In genomic region chr17:76726766-76727718, GRCh38 we compare ENCODE assay signal across 1 cellular context.
TF ChIP-seq lines count a peak whose summit lies in the region.

METTL23 (plus strand) TSS chr17:76726839; CDS start chr17:76729711, 2,872 bp downstream.

TF ChIP-seq in K562, 482 proteins besides CTCF, POLR2A, EP300 and RAD21 (continued from another document and continues in another):
- TF ChIP-seq ZNF407 (IDR thresholded peaks at IDR 0.05; ENCODE audit: low read depth) (no peak), ZKSCAN3 (CRISPR knock-in tag; IDR thresholded peaks at IDR 0.05) (no peak), CC2D1A (IDR thresholded peaks at IDR 0.05) (no peak), MEF2A (IDR thresholded peaks at IDR 0.05; ENCODE audit: control insufficient read depth, low read depth, low read length) (no peak), HDAC2 (IDR thresholded peaks at IDR 0.05) (peak; percentile 46; the same call in 1 of the 2 replicates), MTA3 (IDR thresholded peaks at IDR 0.05; ENCODE audit: borderline replicate concordance) (peak; percentile 28; the same call in 1 of the 2 replicates), ESRRB (CRISPR knock-in tag; IDR thresholded peaks at IDR 0.05; ENCODE audit: borderline replicate concordance) (no peak), ZBTB17 (CRISPR knock-in tag; IDR thresholded peaks at IDR 0.05) (no peak), GABPB2 (CRISPR knock-in tag; conservative IDR thresholded peaks at IDR 0.05) (no peak), MAFF (IDR thresholded peaks at IDR 0.05; ENCODE audit: low read length) (no peak), NBN (IDR thresholded peaks at IDR 0.05; ENCODE audit: low read depth) (peak; percentile 72; the same call in 1 of the 2 replicates), XRCC3 (IDR thresholded peaks at IDR 0.05) (no peak), MBD1 (CRISPR knock-in tag; IDR thresholded peaks at IDR 0.05) (no peak), PURB (CRISPR knock-in tag; IDR thresholded peaks at IDR 0.05; ENCODE audit: low read depth) (no peak), RERE (CRISPR knock-in tag; IDR thresholded peaks at IDR 0.05; ENCODE audit: borderline replicate concordance) (0 out of 2 replicates have a peak, but pooled peaks have one; percentile 26), CUX1 (CRISPR knock-in tag; IDR thresholded peaks at IDR 0.05) (no peak), GTF2B (IDR thresholded peaks at IDR 0.05; ENCODE audit: extremely low read depth, insufficient read length) (no peak), NR2F6 (CRISPR knock-in tag; IDR thresholded peaks at IDR 0.05) (no peak), ARID4B (CRISPR knock-in tag; IDR thresholded peaks at IDR 0.05) (peak; percentile 92), XRCC5 (IDR thresholded peaks at IDR 0.05; ENCODE audit: low read depth, low read length) (0 out of 2 replicates have a peak, but pooled peaks have one; percentile 24), MAFK (IDR thresholded peaks at IDR 0.05; ENCODE audit: low read length) (0 out of 2 replicates have a peak, but pooled peaks have one; percentile 3), BACH1 (tag; IDR thresholded peaks at IDR 0.05) (no peak), KLF16 (IDR thresholded peaks at IDR 0.05) (no peak), TCF7L2 (IDR thresholded peaks at IDR 0.05; ENCODE audit: low read depth, low read length) (no peak), ZNF274 (IDR thresholded peaks at IDR 0.05; ENCODE audit: borderline replicate concordance, low read depth, low read length) (no peak), ZNF699 (CRISPR knock-in tag; IDR thresholded peaks at IDR 0.05; ENCODE audit: insufficient replicate concordance) (no peak), ZNF143 (CRISPR knock-in tag; IDR thresholded peaks at IDR 0.05) (no peak), ZC3H8 (IDR thresholded peaks at IDR 0.05) (no peak), NRF1 (conservative IDR thresholded peaks at IDR 0.05 in 1 of 2, IDR thresholded peaks at IDR 0.05 in 1 of 2) (peak; percentile 78 to 82), RCOR1 (IDR thresholded peaks at IDR 0.05; ENCODE audit: borderline replicate concordance in 1 of 2, low read depth in 2 of 2, low read length in 2 of 2) (peak in 1 of 2 experiments; percentile 11; a peak in 1 of 4 replicates), ZBED1 (IDR thresholded peaks at IDR 0.05) (peak; percentile 57)
